8 cellular contexts compared by ENCODE assay signal in genomic region chr14:95460647-95461478, GRCh38. TPM values are rescaled to one million over a fixed set of nuclear protein-coding genes. Genes with fewer than 3 reads are reported as not detected.
DNase-seq lines count a peak whose midpoint lies in the region; ATAC-seq and TF ChIP-seq lines count a peak whose summit lies in the region.

No MANE protein-coding gene starts in this region.

- no peak overlapping the region for H3K4me3 Mint-ChIP-seq in T-helper 2 cell treated with Interferon-gamma antibody and Interleukin-4, amounts not matched to agents 5 μg/mL and 100 μg/mL, for 36 hours
- H3K4me3 Mint-ChIP-seq in activated T-helper 1 cell treated with anti-CD3 and anti-CD28 coated beads, Interleukin-12 subunit alpha, Interleukin-12 subunit beta, Interleukin-2, Interleukin-4 antibody, amounts not matched to agents 30 ng/mL and 10 ng/mL and 1 ng/mL, durations not matched to agents 14 hours and 24 hours and 36 hours: no peak overlapping the region

- H3K36me3 Mint-ChIP-seq in T-helper 2 cell treated with Interferon-gamma antibody and Interleukin-4, amounts not matched to agents 5 μg/mL and 100 μg/mL, for 36 hours (ENCODE audit: low read depth): peaks cover 55% of the 10 kb centered on the region
- peaks cover 41% of the 10 kb centered on the region for H3K36me3 Mint-ChIP-seq in activated T-helper 1 cell treated with anti-CD3 and anti-CD28 coated beads, Interleukin-12 subunit alpha, Interleukin-12 subunit beta, Interleukin-2, Interleukin-4 antibody, amounts not matched to agents 30 ng/mL and 10 ng/mL and 1 ng/mL, durations not matched to agents 14 hours and 24 hours and 36 hours (ENCODE audit: low read depth)

- no peak for DNase-seq in T-helper 2 cell treated with Interferon-gamma antibody and Interleukin-4, amounts not matched to agents 5 μg/mL and 100 μg/mL, for 36 hours (ENCODE audit: low spot score)
- DNase-seq in T-helper 2 cell (no peak), NCI-H748 treated with DMSO at 0.1 percent for 48 hours (lab: John Stamatoyannopoulos, UW) (peak; percentile 69), fibroblast of pulmonary artery (ENCODE audit: low read depth) (peak; percentile 44), pulmonary artery endothelial cell (ENCODE audit: low read depth, low spot score) (peak; percentile 33), MV-4-11 (lab: John Stamatoyannopoulos, UW) (no peak)
- no peak for DNase-seq in activated T-helper 1 cell treated with anti-CD3 and anti-CD28 coated beads, Interleukin-12 subunit alpha, Interleukin-12 subunit beta, Interleukin-2, Interleukin-4 antibody, amounts not matched to agents 30 ng/mL and 10 ng/mL and 1 ng/mL, durations not matched to agents 14 hours and 24 hours and 36 hours (ENCODE audit: low spot score)

- H3K4me1 Mint-ChIP-seq in T-helper 2 cell treated with Interferon-gamma antibody and Interleukin-4, amounts not matched to agents 5 μg/mL and 100 μg/mL, for 36 hours (ENCODE audit: low read depth): peaks cover 35% of the 10 kb centered on the region
- peaks cover 43% of the 10 kb centered on the region for H3K4me1 Mint-ChIP-seq in activated T-helper 1 cell treated with anti-CD3 and anti-CD28 coated beads, Interleukin-12 subunit alpha, Interleukin-12 subunit beta, Interleukin-2, Interleukin-4 antibody, amounts not matched to agents 30 ng/mL and 10 ng/mL and 1 ng/mL, durations not matched to agents 14 hours and 24 hours and 36 hours (ENCODE audit: low read depth)

- no peak overlapping the region for H3K4me3 ChIP-seq in fibroblast of pulmonary artery (replicated peaks; ENCODE audit: low read depth, low read length)

- intact Hi-C loops in activated T-helper 1 cell treated with anti-CD3 and anti-CD28 coated beads, Interleukin-12 subunit alpha, Interleukin-12 subunit beta, Interleukin-2, Interleukin-4 antibody, amounts not matched to agents 30 ng/mL and 10 ng/mL and 1 ng/mL, durations not matched to agents 14 hours and 24 hours and 36 hours (cut with micrococcal nuclease): no loop called here

- H3K9me3 Mint-ChIP-seq in T-helper 2 cell treated with Interferon-gamma antibody and Interleukin-4, amounts not matched to agents 5 μg/mL and 100 μg/mL, for 36 hours: no peaks in the 10 kb centered on the region
- no peaks in the 10 kb centered on the region for H3K9me3 Mint-ChIP-seq in activated T-helper 1 cell treated with anti-CD3 and anti-CD28 coated beads, Interleukin-12 subunit alpha, Interleukin-12 subunit beta, Interleukin-2, Interleukin-4 antibody, amounts not matched to agents 30 ng/mL and 10 ng/mL and 1 ng/mL, durations not matched to agents 14 hours and 24 hours and 36 hours

- no peaks in the 10 kb centered on the region for H3K27me3 Mint-ChIP-seq in T-helper 2 cell treated with Interferon-gamma antibody and Interleukin-4, amounts not matched to agents 5 μg/mL and 100 μg/mL, for 36 hours (ENCODE audit: low read depth)
- H3K27me3 Mint-ChIP-seq in activated T-helper 1 cell treated with anti-CD3 and anti-CD28 coated beads, Interleukin-12 subunit alpha, Interleukin-12 subunit beta, Interleukin-2, Interleukin-4 antibody, amounts not matched to agents 30 ng/mL and 10 ng/mL and 1 ng/mL, durations not matched to agents 14 hours and 24 hours and 36 hours (ENCODE audit: insufficient read depth): no peaks in the 10 kb centered on the region

- no peak for ATAC-seq in GM18520 (IDR thresholded peaks at IDR 0.05; ENCODE audit: unreplicated experiment)

- H3K27ac Mint-ChIP-seq in T-helper 2 cell treated with Interferon-gamma antibody and Interleukin-4, amounts not matched to agents 5 μg/mL and 100 μg/mL, for 36 hours: peak overlapping the region; percentile 49
- H3K27ac Mint-ChIP-seq in activated T-helper 1 cell treated with anti-CD3 and anti-CD28 coated beads, Interleukin-12 subunit alpha, Interleukin-12 subunit beta, Interleukin-2, Interleukin-4 antibody, amounts not matched to agents 30 ng/mL and 10 ng/mL and 1 ng/mL, durations not matched to agents 14 hours and 24 hours and 36 hours: no peak overlapping the region

- no peak for TF ChIP-seq CTCF in fibroblast of pulmonary artery (IDR thresholded peaks at IDR 0.05; ENCODE audit: low read length, missing control alignments)

RNA-seq across cellular contexts. Expression of gene SYNE3, which starts 55.6 kb away (rescaled TPM):
- total RNA-seq in pulmonary artery endothelial cell: 11.5 and 15.5 TPM in 2 replicates
- total RNA-seq in activated T-helper 1 cell treated with anti-CD3 and anti-CD28 coated beads, Interleukin-12 subunit alpha, Interleukin-12 subunit beta, Interleukin-2, Interleukin-4 antibody, amounts not matched to agents 30 ng/mL and 10 ng/mL and 1 ng/mL, durations not matched to agents 14 hours and 24 hours and 36 hours: 42.6 and 44.1 TPM in 2 replicates

Comparison
In these comparisons a context has a peak if more than half of its experiments do, and no peak if none do; other contexts are left out.
1. DNase-seq: peak in NCI-H748 treated with DMSO at 0.1 percent for 48 hours (single experiment), fibroblast of pulmonary artery (single experiment) and pulmonary artery endothelial cell (single experiment); none in T-helper 2 cell treated with Interferon-gamma antibody and Interleukin-4, amounts not matched to agents 5 μg/mL and 100 μg/mL, for 36 hours (single experiment), T-helper 2 cell (0 of 5), activated T-helper 1 cell treated with anti-CD3 and anti-CD28 coated beads, Interleukin-12 subunit alpha, Interleukin-12 subunit beta, Interleukin-2, Interleukin-4 antibody, amounts not matched to agents 30 ng/mL and 10 ng/mL and 1 ng/mL, durations not matched to agents 14 hours and 24 hours and 36 hours (single experiment) and MV-4-11 (single experiment).